ENCODE assay signal across 1 cellular context in genomic region chr5:111384220-111384619, GRCh38.
TF ChIP-seq lines count a peak whose summit lies in the region.

No MANE protein-coding gene starts in this region.

TF ChIP-seq in GM12878, 131 proteins besides CTCF, POLR2A, EP300 and RAD21 (continued from another document):
- TF ChIP-seq, protein P1, sequence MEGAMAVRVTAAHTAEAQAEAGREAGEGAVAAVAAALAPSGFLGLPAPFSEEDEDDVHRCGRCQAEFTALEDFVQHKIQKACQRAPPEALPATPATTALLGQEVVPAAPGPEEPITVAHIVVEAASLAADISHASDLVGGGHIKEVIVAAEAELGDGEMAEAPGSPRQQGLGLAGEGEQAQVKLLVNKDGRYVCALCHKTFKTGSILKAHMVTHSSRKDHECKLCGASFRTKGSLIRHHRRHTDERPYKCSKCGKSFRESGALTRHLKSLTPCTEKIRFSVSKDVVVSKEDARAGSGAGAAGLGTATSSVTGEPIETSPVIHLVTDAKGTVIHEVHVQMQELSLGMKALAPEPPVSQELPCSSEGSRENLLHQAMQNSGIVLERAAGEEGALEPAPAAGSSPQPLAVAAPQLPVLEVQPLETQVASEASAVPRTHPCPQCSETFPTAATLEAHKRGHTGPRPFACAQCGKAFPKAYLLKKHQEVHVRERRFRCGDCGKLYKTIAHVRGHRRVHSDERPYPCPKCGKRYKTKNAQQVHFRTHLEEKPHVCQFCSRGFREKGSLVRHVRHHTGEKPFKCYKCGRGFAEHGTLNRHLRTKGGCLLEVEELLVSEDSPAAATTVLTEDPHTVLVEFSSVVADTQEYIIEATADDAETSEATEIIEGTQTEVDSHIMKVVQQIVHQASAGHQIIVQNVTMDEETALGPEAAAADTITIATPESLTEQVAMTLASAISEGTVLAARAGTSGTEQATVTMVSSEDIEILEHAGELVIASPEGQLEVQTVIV (IDR thresholded peaks at IDR 0.05; ENCODE audit: borderline replicate concordance, partially characterized antibody) = no peak
- no peak for TF ChIP-seq SMAD1 (IDR thresholded peaks at IDR 0.05; ENCODE audit: low read depth, partially characterized antibody)
- no peak for TF ChIP-seq CREM (IDR thresholded peaks at IDR 0.05; ENCODE audit: low read depth)
